Comparison of ENCODE assay signal across 1 cellular context in genomic region chr7:36287371-36288241, GRCh38.
TF ChIP-seq lines count a peak whose summit lies in the region.

No MANE protein-coding gene starts in this region.

TF ChIP-seq in HepG2, 621 proteins besides CTCF, POLR2A, EP300 and RAD21 (continued from another document and continues in another):
- TF ChIP-seq, protein P1, sequence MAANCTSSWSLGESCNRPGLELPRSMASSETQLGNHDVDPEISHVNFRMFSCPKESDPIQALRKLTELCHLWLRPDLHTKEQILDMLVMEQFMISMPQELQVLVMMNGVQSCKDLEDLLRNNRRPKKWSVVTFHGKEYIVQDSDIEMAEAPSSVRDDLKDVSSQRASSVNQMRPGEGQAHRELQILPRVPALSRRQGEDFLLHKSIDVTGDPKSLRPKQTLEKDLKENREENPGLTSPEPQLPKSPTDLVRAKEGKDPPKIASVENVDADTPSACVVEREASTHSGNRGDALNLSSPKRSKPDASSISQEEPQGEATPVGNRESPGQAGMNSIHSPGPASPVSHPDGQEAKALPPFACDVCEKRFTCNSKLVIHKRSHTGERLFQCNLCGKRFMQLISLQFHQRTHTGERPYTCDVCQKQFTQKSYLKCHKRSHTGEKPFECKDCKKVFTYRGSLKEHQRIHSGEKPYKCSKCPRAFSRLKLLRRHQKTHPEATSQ (CRISPR knock-in tag; IDR thresholded peaks at IDR 0.05; ENCODE audit: borderline replicate concordance): no peak
- TF ChIP-seq NFATC3 (CRISPR knock-in tag; IDR thresholded peaks at IDR 0.05) (no peak), ZNF430 (CRISPR knock-in tag; IDR thresholded peaks at IDR 0.05) (peak; percentile 92), YEATS4 (CRISPR knock-in tag; IDR thresholded peaks at IDR 0.05; ENCODE audit: borderline replicate concordance) (peak; percentile 51; the same call in 1 of the 2 replicates), SP2 (CRISPR knock-in tag; IDR thresholded peaks at IDR 0.05) (no peak), PAF1 (CRISPR knock-in tag; IDR thresholded peaks at IDR 0.05) (no peak), ZSCAN30 (CRISPR knock-in tag; IDR thresholded peaks at IDR 0.05) (no peak), NCOR1 (IDR thresholded peaks at IDR 0.05; ENCODE audit: borderline replicate concordance, low read length) (peak; percentile 30; the same call in 1 of the 2 replicates), PLSCR1 (CRISPR knock-in tag; IDR thresholded peaks at IDR 0.05; ENCODE audit: borderline replicate concordance) (no peak), ZNF44 (CRISPR knock-in tag; IDR thresholded peaks at IDR 0.05) (no peak), JUND (CRISPR knock-in tag; IDR thresholded peaks at IDR 0.05) (peak; percentile 91), CAMTA2 (CRISPR knock-in tag; IDR thresholded peaks at IDR 0.05; ENCODE audit: borderline replicate concordance) (no peak), CHD4 (IDR thresholded peaks at IDR 0.05; ENCODE audit: borderline replicate concordance, low read length) (no peak), ZNF383 (CRISPR knock-in tag; IDR thresholded peaks at IDR 0.05; ENCODE audit: borderline replicate concordance) (no peak), SRY (CRISPR knock-in tag; IDR thresholded peaks at IDR 0.05) (no peak), ZBTB46 (CRISPR knock-in tag; IDR thresholded peaks at IDR 0.05; ENCODE audit: borderline replicate concordance) (no peak), SMYD3 (CRISPR knock-in tag; IDR thresholded peaks at IDR 0.05) (0 out of 2 replicates have a peak, but pooled peaks have one; percentile 46), SALL1 (CRISPR knock-in tag; IDR thresholded peaks at IDR 0.05) (peak; percentile 97), KLF16 (CRISPR knock-in tag; IDR thresholded peaks at IDR 0.05) (peak in 1 of 2 experiments; percentile 68; a peak in 2 of 4 replicates), BHLHE40 (IDR thresholded peaks at IDR 0.05; ENCODE audit: low read length) (peak; percentile 69; the same call in 1 of the 2 replicates), PBX3 (CRISPR knock-in tag; IDR thresholded peaks at IDR 0.05; ENCODE audit: borderline replicate concordance) (no peak), ZNF276 (CRISPR knock-in tag; IDR thresholded peaks at IDR 0.05; ENCODE audit: low read depth) (no peak), ZNF841 (CRISPR knock-in tag; IDR thresholded peaks at IDR 0.05; ENCODE audit: borderline replicate concordance) (no peak), CENPBD1 (CRISPR knock-in tag; IDR thresholded peaks at IDR 0.05; ENCODE audit: borderline replicate concordance, low read depth) (no peak), ESRRA (CRISPR knock-in tag; IDR thresholded peaks at IDR 0.05; ENCODE audit: low read depth) (peak; percentile 93), SALL2 (CRISPR knock-in tag; IDR thresholded peaks at IDR 0.05) (peak; percentile 76), RELA (CRISPR knock-in tag; IDR thresholded peaks at IDR 0.05) (no peak), KDM2A (CRISPR knock-in tag; IDR thresholded peaks at IDR 0.05; ENCODE audit: borderline replicate concordance, low read depth) (0 out of 2 replicates have a peak, but pooled peaks have one; percentile 28), STAG1 (CRISPR knock-in tag; IDR thresholded peaks at IDR 0.05) (0 out of 2 replicates have a peak, but pooled peaks have one; percentile 9), MEIS2 (CRISPR knock-in tag; IDR thresholded peaks at IDR 0.05) (peak; percentile 93), DNMT1 (CRISPR knock-in tag; IDR thresholded peaks at IDR 0.05) (no peak), RFXANK (CRISPR knock-in tag; IDR thresholded peaks at IDR 0.05) (no peak), ATF6 (CRISPR knock-in tag; conservative IDR thresholded peaks at IDR 0.05) (no peak), SRSF9 (IDR thresholded peaks at IDR 0.05; ENCODE audit: borderline replicate concordance, insufficient read depth, low read depth, low read length, poor library complexity, severe bottlenecking) (no peak), PAX8 (CRISPR knock-in tag; IDR thresholded peaks at IDR 0.05; ENCODE audit: borderline replicate concordance) (no peak), SNAPC2 (CRISPR knock-in tag; IDR thresholded peaks at IDR 0.05) (peak; percentile 84; the same call in 1 of the 2 replicates), ZNF34 (CRISPR knock-in tag; IDR thresholded peaks at IDR 0.05; ENCODE audit: borderline replicate concordance) (no peak), EEA1 (CRISPR knock-in tag; IDR thresholded peaks at IDR 0.05; ENCODE audit: borderline replicate concordance) (no peak)
- TF ChIP-seq, protein P2, sequence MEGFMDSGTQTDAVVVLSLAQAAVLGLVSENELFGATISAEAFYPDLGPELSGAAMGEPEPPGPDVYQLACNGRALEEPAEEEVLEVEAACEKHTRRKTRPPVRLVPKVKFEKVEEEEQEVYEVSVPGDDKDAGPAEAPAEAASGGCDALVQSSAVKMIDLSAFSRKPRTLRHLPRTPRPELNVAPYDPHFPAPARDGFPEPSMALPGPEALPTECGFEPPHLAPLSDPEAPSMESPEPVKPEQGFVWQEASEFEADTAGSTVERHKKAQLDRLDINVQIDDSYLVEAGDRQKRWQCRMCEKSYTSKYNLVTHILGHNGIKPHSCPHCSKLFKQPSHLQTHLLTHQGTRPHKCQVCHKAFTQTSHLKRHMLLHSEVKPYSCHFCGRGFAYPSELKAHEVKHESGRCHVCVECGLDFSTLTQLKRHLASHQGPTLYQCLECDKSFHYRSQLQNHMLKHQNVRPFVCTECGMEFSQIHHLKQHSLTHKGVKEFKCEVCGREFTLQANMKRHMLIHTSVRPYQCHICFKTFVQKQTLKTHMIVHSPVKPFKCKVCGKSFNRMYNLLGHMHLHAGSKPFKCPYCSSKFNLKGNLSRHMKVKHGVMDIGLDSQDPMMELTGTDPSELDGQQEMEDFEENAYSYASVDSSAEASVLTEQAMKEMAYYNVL (CRISPR knock-in tag; IDR thresholded peaks at IDR 0.05; ENCODE audit: borderline replicate concordance): peak; percentile 93
- TF ChIP-seq, protein P3, sequence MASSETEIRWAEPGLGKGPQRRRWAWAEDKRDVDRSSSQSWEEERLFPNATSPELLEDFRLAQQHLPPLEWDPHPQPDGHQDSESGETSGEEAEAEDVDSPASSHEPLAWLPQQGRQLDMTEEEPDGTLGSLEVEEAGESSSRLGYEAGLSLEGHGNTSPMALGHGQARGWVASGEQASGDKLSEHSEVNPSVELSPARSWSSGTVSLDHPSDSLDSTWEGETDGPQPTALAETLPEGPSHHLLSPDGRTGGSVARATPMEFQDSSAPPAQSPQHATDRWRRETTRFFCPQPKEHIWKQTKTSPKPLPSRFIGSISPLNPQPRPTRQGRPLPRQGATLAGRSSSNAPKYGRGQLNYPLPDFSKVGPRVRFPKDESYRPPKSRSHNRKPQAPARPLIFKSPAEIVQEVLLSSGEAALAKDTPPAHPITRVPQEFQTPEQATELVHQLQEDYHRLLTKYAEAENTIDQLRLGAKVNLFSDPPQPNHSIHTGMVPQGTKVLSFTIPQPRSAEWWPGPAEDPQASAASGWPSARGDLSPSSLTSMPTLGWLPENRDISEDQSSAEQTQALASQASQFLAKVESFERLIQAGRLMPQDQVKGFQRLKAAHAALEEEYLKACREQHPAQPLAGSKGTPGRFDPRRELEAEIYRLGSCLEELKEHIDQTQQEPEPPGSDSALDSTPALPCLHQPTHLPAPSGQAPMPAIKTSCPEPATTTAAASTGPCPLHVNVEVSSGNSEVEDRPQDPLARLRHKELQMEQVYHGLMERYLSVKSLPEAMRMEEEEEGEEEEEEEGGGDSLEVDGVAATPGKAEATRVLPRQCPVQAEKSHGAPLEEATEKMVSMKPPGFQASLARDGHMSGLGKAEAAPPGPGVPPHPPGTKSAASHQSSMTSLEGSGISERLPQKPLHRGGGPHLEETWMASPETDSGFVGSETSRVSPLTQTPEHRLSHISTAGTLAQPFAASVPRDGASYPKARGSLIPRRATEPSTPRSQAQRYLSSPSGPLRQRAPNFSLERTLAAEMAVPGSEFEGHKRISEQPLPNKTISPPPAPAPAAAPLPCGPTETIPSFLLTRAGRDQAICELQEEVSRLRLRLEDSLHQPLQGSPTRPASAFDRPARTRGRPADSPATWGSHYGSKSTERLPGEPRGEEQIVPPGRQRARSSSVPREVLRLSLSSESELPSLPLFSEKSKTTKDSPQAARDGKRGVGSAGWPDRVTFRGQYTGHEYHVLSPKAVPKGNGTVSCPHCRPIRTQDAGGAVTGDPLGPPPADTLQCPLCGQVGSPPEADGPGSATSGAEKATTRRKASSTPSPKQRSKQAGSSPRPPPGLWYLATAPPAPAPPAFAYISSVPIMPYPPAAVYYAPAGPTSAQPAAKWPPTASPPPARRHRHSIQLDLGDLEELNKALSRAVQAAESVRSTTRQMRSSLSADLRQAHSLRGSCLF (CRISPR knock-in tag; IDR thresholded peaks at IDR 0.05; ENCODE audit: borderline replicate concordance): no peak
- TF ChIP-seq, protein P4, sequence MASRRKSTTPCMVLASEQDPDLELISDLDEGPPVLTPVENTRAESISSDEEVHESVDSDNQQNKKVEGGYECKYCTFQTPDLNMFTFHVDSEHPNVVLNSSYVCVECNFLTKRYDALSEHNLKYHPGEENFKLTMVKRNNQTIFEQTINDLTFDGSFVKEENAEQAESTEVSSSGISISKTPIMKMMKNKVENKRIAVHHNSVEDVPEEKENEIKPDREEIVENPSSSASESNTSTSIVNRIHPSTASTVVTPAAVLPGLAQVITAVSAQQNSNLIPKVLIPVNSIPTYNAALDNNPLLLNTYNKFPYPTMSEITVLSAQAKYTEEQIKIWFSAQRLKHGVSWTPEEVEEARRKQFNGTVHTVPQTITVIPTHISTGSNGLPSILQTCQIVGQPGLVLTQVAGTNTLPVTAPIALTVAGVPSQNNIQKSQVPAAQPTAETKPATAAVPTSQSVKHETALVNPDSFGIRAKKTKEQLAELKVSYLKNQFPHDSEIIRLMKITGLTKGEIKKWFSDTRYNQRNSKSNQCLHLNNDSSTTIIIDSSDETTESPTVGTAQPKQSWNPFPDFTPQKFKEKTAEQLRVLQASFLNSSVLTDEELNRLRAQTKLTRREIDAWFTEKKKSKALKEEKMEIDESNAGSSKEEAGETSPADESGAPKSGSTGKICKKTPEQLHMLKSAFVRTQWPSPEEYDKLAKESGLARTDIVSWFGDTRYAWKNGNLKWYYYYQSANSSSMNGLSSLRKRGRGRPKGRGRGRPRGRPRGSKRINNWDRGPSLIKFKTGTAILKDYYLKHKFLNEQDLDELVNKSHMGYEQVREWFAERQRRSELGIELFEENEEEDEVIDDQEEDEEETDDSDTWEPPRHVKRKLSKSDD (CRISPR knock-in tag; IDR thresholded peaks at IDR 0.05; ENCODE audit: low read depth): no peak
